In genomic region chr1:112998592-112999235, GRCh38 we compare ENCODE assay signal across 10 cellular contexts. TPM values are rescaled to one million over a fixed set of nuclear protein-coding genes. Genes with fewer than 3 reads are reported as not detected.
DNase-seq lines count a peak whose midpoint lies in the region; ATAC-seq, FAIRE-seq and TF ChIP-seq lines count a peak whose summit lies in the region.
"Had no signal": no experiment of that assay in that cellular context is flagged by ENCODE, and none has a peak within 500 bp of the region (broad histone marks: within the 10 kb centered on the region; RNA-seq: fewer than 3 reads in every experiment).

No MANE protein-coding gene starts in this region.

- in situ Hi-C loops in mammary epithelial cell (cut with MboI; ENCODE audit: low sequenced_read_pairs in 2 of 2) = no loop called here

- TF ChIP-seq POLR2A in NB4 (IDR thresholded peaks at IDR 0.05; ENCODE audit: extremely low read depth, insufficient read length) = no peak
- no peak for TF ChIP-seq POLR2A in suprapubic skin (IDR thresholded peaks at IDR 0.05)

- FAIRE-seq in keratinocyte (lab: Jason Lieb, UNC) = no peak

- H3K36me3 ChIP-seq in mammary epithelial cell (ENCODE audit: insufficient read depth, low read length) (peaks cover 5% of the 10 kb centered on the region), keratinocyte (ENCODE audit: control insufficient read depth in 2 of 2, extremely low read depth in 1 of 2, insufficient read depth in 2 of 2, low read length in 2 of 2) (peaks cover 4 to 16% of the 10 kb centered on the region in 2 experiments), suprapubic skin (no peaks in the 10 kb centered on the region)

- CTCF ChIA-PET in mammary epithelial cell (lab: Charles Lee; ENCODE audit: low non-redundant PET) = no interaction called here

- H3K9ac ChIP-seq in mammary epithelial cell (ENCODE audit: insufficient read depth, low read length) (no peak overlapping the region), keratinocyte (ENCODE audit: control insufficient read depth, extremely low read depth, insufficient read depth, low read length) (no peak overlapping the region)

- 18% methylated on average over 7 of the region's 7 CpGs for WGBS in mammary epithelial cell (ENCODE audit: low coverage, missing lambda C conversion rate)
- WGBS in suprapubic skin = 24% methylated on average over 7 of the region's 7 CpGs

- H3K36me3 Mint-ChIP-seq in activated T-cell treated with anti-CD3 and anti-CD28 coated beads, Interleukin-2, amount 50 U/mL, for 4 hours (ENCODE audit: insufficient read depth) = peaks cover 24% of the 10 kb centered on the region

- TF ChIP-seq CTCF in NB4 (IDR thresholded peaks at IDR 0.05; ENCODE audit: low read depth, low read length) (no peak), mammary epithelial cell (conservative IDR thresholded peaks at IDR 0.05 in 1 of 2, IDR thresholded peaks at IDR 0.05 in 1 of 2; ENCODE audit: extremely low read depth in 1 of 2, insufficient read depth in 1 of 2, low read depth in 1 of 2, low read length in 2 of 2) (no peak), keratinocyte (optimal IDR thresholded peaks at IDR 0.05 in 1 of 3, IDR thresholded peaks at IDR 0.05 in 1 of 3, conservative IDR thresholded peaks at IDR 0.05 in 1 of 3; ENCODE audit: extremely low read depth in 1 of 3, insufficient read depth in 2 of 3, low read length in 3 of 3) (no peak), suprapubic skin (IDR thresholded peaks at IDR 0.05) (no peak), GM10266 (IDR thresholded peaks at IDR 0.05; ENCODE audit: control insufficient read depth, insufficient read depth, low read depth, missing control alignments) (no peak)

- H3K27me3 Mint-ChIP-seq in activated T-cell treated with anti-CD3 and anti-CD28 coated beads, Interleukin-2, amount 50 U/mL, for 4 hours (ENCODE audit: low read depth) = no peaks in the 10 kb centered on the region

- intact Hi-C loops in mammary epithelial cell (cut with micrococcal nuclease) = no loop called here

- no peaks in the 10 kb centered on the region for H3K9me1 ChIP-seq in keratinocyte (ENCODE audit: control insufficient read depth, extremely low read depth, insufficient read depth, low read length)

- TF ChIP-seq EP300 in suprapubic skin (IDR thresholded peaks at IDR 0.05) = no peak

- H3K4me2 ChIP-seq in mammary epithelial cell (ENCODE audit: insufficient read depth, low read depth, low read length) (no peak overlapping the region), keratinocyte (ENCODE audit: control insufficient read depth, extremely low read depth, insufficient read depth, low read depth, low read length) (peak overlapping the region; percentile 6)

- no peaks in the 10 kb centered on the region for H3K9me3 ChIP-seq in mammary epithelial cell (replicated peaks; ENCODE audit: insufficient read depth, low read length)
- no peaks in the 10 kb centered on the region for H3K9me3 ChIP-seq in keratinocyte (ENCODE audit: control insufficient read depth, low read depth, low read length)
- H3K9me3 ChIP-seq in suprapubic skin = no peaks in the 10 kb centered on the region

- BruUV-seq in mammary epithelial cell (replicated peaks; lab: Mats Ljungman, UMichigan) = no TSS peak

- H3K4me1 ChIP-seq in mammary epithelial cell (ENCODE audit: insufficient read depth, low read length) (peaks cover 12% of the 10 kb centered on the region), keratinocyte (ENCODE audit: control insufficient read depth, extremely low read depth, insufficient read depth, low read length) (peaks cover 34% of the 10 kb centered on the region), suprapubic skin (peaks cover 2% of the 10 kb centered on the region)

- H3K27ac ChIP-seq in mammary epithelial cell (ENCODE audit: insufficient read depth, low read depth, low read length) = no peak overlapping the region
- peak overlapping the region; percentile 10 for H3K27ac ChIP-seq in keratinocyte (ENCODE audit: control insufficient read depth, insufficient read depth, low read length)
- H3K27ac ChIP-seq in suprapubic skin = peak overlapping the region; percentile 54

- dilution Hi-C loops in mammary epithelial cell (cut with HindIII; ENCODE audit: low sequenced_read_pairs) = no loop called here
- dilution Hi-C loops in keratinocyte (cut with MboI; ENCODE audit: extremely low pct_ligation_motif_present, low sequenced_read_pairs) = no loop called here

- H2AFZ ChIP-seq in mammary epithelial cell (ENCODE audit: low read depth, low read length) = peak overlapping the region; percentile 3
- no peak overlapping the region for H2AFZ ChIP-seq in keratinocyte (ENCODE audit: control insufficient read depth, low read length)

- H4K20me1 ChIP-seq in mammary epithelial cell (ENCODE audit: insufficient read depth, low read length) (no peaks in the 10 kb centered on the region), keratinocyte (ENCODE audit: control insufficient read depth, extremely low read depth, insufficient read depth, low read length) (no peaks in the 10 kb centered on the region)

- no peaks in the 10 kb centered on the region for H3K9me3 Mint-ChIP-seq in activated T-cell treated with anti-CD3 and anti-CD28 coated beads, Interleukin-2, amount 50 U/mL, for 4 hours
- H3K9me3 Mint-ChIP-seq: nephron had no signal

- DNase-seq in NB4 (ENCODE audit: low read depth) (peak; percentile 21), mammary epithelial cell (peak; percentile 79), keratinocyte (ENCODE audit: low read depth, low spot score) (peak; percentile 58), suprapubic skin (ENCODE audit: low spot score in 2 of 2) (no peak), GM19240 (ENCODE audit: insufficient read length, low spot score) (no peak), GM10266 (ENCODE audit: extremely low spot score) (no peak), islet precursor cell (no peak)
- DNase-seq in activated T-cell treated with anti-CD3 and anti-CD28 coated beads, Interleukin-2, amount 50 U/mL, for 4 hours = no peak
- DNase-seq: NCI-H1417 treated with DMSO at 0.1 percent for 48 hours had no signal

- no peaks in the 10 kb centered on the region for H3K4me1 Mint-ChIP-seq in activated T-cell treated with anti-CD3 and anti-CD28 coated beads, Interleukin-2, amount 50 U/mL, for 4 hours (ENCODE audit: low read depth)

- H3K79me2 ChIP-seq in mammary epithelial cell (ENCODE audit: insufficient read depth, low read length) (no peaks in the 10 kb centered on the region), keratinocyte (ENCODE audit: control insufficient read depth, insufficient read depth, low read length) (no peaks in the 10 kb centered on the region)

- no peak overlapping the region for H3K4me3 Mint-ChIP-seq in activated T-cell treated with anti-CD3 and anti-CD28 coated beads, Interleukin-2, amount 50 U/mL, for 4 hours
- H3K4me3 Mint-ChIP-seq: nephron had no signal

- H3K4me3 ChIP-seq in NB4 (ENCODE audit: low read depth, low read length) (no peak overlapping the region), mammary epithelial cell (replicated peaks in 1 of 3; ENCODE audit: insufficient read depth in 1 of 3, low read depth in 2 of 3, low read length in 3 of 3) (no peak overlapping the region), keratinocyte (ENCODE audit: control insufficient read depth in 2 of 3, extremely low read depth in 1 of 3, insufficient read depth in 2 of 3, low read depth in 1 of 3, low read length in 3 of 3) (no peak overlapping the region), suprapubic skin (no peak overlapping the region)

- H3K27me3 ChIP-seq in mammary epithelial cell (ENCODE audit: insufficient read depth, low read length) = no peaks in the 10 kb centered on the region
- H3K27me3 ChIP-seq in keratinocyte (ENCODE audit: control insufficient read depth, extremely low read depth, insufficient read depth, low read length) = no peaks in the 10 kb centered on the region
- H3K27me3 ChIP-seq in suprapubic skin = no peaks in the 10 kb centered on the region

- no peak for ATAC-seq in activated T-cell treated with anti-CD3 and anti-CD28 coated beads, Interleukin-2, amount 50 U/mL, for 4 hours

RNA-seq across cellular contexts. Expression of gene SLC16A1, which starts 42.7 kb away (rescaled TPM):
- total RNA-seq in mammary epithelial cell (100 to 1,000 TPM; 167 to 239 TPM), suprapubic skin (10 to 100 TPM; 17.0 to 37.2 (median 21.9) TPM)
- polyA plus RNA-seq in mammary epithelial cell (186 TPM), keratinocyte (221 to 269 TPM (median 242 TPM) in 3 replicates)
- polyA minus RNA-seq in mammary epithelial cell (497 TPM), keratinocyte (315 to 729 TPM (median 646 TPM) in 3 replicates)
- polyA plus RNA-seq in keratinocyte (2011; ENCODE audit: low read depth) = 66.2 TPM
- polyA plus RNA-seq in keratinocyte (2011; cell fraction: cytosol; rRNA removed) = 29.6 and 51.5 TPM in 2 replicates
- 292 and 392 TPM in 2 replicates for polyA plus RNA-seq in keratinocyte (2011; cell fraction: nucleus; rRNA removed)
- 114 and 178 TPM in 2 replicates for polyA plus RNA-seq in keratinocyte (2012; ENCODE audit: low replicate concordance)
- polyA minus RNA-seq in keratinocyte (2011; cell fraction: cytosol; rRNA and poly(A)+ RNA removed) = 218 TPM
- 362 and 575 TPM in 2 replicates for polyA minus RNA-seq in keratinocyte (2011; cell fraction: nucleus; rRNA and poly(A)+ RNA removed)
- total RNA-seq in activated T-cell treated with anti-CD3 and anti-CD28 coated beads, Interleukin-2, amount 50 U/mL, for 4 hours = 100 to 1,000 TPM in 2 of 3 donors, 10 to 100 TPM in 1; 85.9 to 104 (median 103) TPM

Comparison
In these comparisons a context has a peak if more than half of its experiments do, and no peak if none do; other contexts are left out.
1. DNase-seq: peak in NB4 (single experiment), mammary epithelial cell (single experiment) and keratinocyte (single experiment); none in suprapubic skin (0 of 2), GM19240 (single experiment), GM10266 (single experiment), islet precursor cell (single experiment) and activated T-cell treated with anti-CD3 and anti-CD28 coated beads, Interleukin-2, amount 50 U/mL, for 4 hours (single experiment).